Comparison of ENCODE assay signal across 8 cellular contexts in genomic region chr1:178774263-178774662, GRCh38. TPM values are rescaled to one million over a fixed set of nuclear protein-coding genes. Genes with fewer than 3 reads are reported as not detected.
DNase-seq lines count a peak whose midpoint lies in the region; ATAC-seq and TF ChIP-seq lines count a peak whose summit lies in the region.

No MANE protein-coding gene starts in this region.

- no peak overlapping the region for H3K56ac ChIP-seq in IMR-90 (ENCODE audit: extremely low read depth, insufficient read depth, low read length)

- H3K27ac Mint-ChIP-seq in T-cell: no peak overlapping the region

- H3K4me1 Mint-ChIP-seq in T-cell: no peaks in the 10 kb centered on the region

- no peaks in the 10 kb centered on the region for H3K27me3 ChIP-seq in IMR-90 (ENCODE audit: control insufficient read depth, insufficient read depth, low read length)
- peaks cover 4% of the 10 kb centered on the region for H3K27me3 ChIP-seq in RWPE2 (ENCODE audit: insufficient read depth, poor library complexity, severe bottlenecking)
- no peaks in the 10 kb centered on the region for H3K27me3 ChIP-seq in right atrium auricular region

- H3K9ac ChIP-seq in IMR-90 (ENCODE audit: low read depth, low read length): no peak overlapping the region

- dilution Hi-C loops in IMR-90 (cut with HindIII; ENCODE audit: low sequenced_read_pairs, unreplicated experiment): no loop called here

- no peak overlapping the region for H3K4me3 Mint-ChIP-seq in T-cell

- no peak overlapping the region for H2BK120ac ChIP-seq in IMR-90 (ENCODE audit: low read depth, low read length)

- TF ChIP-seq CTCF in IMR-90 (conservative IDR thresholded peaks at IDR 0.05; ENCODE audit: low read depth, low read length) (peak; percentile 38; the same call in 1 of the 2 replicates), RWPE2 (IDR thresholded peaks at IDR 0.05; ENCODE audit: poor library complexity, severe bottlenecking) (peak; percentile 71), right atrium auricular region (IDR thresholded peaks at IDR 0.05) (peak; percentile 25 to 61), mucosa of descending colon (IDR thresholded peaks at IDR 0.05) (no peak)

- H4K5ac ChIP-seq in IMR-90 (ENCODE audit: low read depth, low read length): no peak overlapping the region

- H4K91ac ChIP-seq in IMR-90 (ENCODE audit: insufficient read depth, low read depth, low read length): no peak overlapping the region

- H2AK9ac ChIP-seq in IMR-90 (replicated peaks; ENCODE audit: low read depth, low read length, poor library complexity): no peak overlapping the region

- in situ Hi-C loops in ACHN (cut with HindIII; ENCODE audit: low pct_ligation_motif_present, low pct_unique_long_range_greater_than_20kb, low sequenced_read_pairs) (loop anchor here (25.0 kb wide), 1 partner anchor 238 kb away; no protein-coding TSS in a partner anchor), IMR-90 (cut with MboI; ENCODE audit: low sequenced_read_pairs) (no loop called here)

- BruUV-seq in IMR-90 (replicated peaks; lab: Mats Ljungman, UMichigan): no TSS peak

- H3K36me3 ChIP-seq in IMR-90 (ENCODE audit: control insufficient read depth, insufficient read depth, low read length) (peaks cover 8% of the 10 kb centered on the region), RWPE2 (ENCODE audit: low read depth) (no peaks in the 10 kb centered on the region; the same call in 1 of the 2 replicates), right atrium auricular region (no peaks in the 10 kb centered on the region), mucosa of descending colon (ENCODE audit: low read depth) (no peaks in the 10 kb centered on the region)

- H3K14ac ChIP-seq in IMR-90 (replicated peaks; ENCODE audit: low read depth, low read length): no peak overlapping the region

- H3K27ac ChIP-seq in IMR-90 (ENCODE audit: insufficient read depth, low read length) (no peak overlapping the region), RWPE2 (ENCODE audit: poor library complexity, severe bottlenecking) (no peak overlapping the region), right atrium auricular region (no peak overlapping the region)

- ATAC-seq in IMR-90 (ENCODE audit: low read depth) (no peak), RWPE2 (ENCODE audit: low read depth) (no peak), HG02588 (IDR thresholded peaks at IDR 0.05; ENCODE audit: unreplicated experiment) (no peak), T-cell (replicated peaks in 1 of 4) (no peak), mucosa of descending colon (no peak)

- H3K4me2 ChIP-seq in IMR-90 (ENCODE audit: low read depth, low read length): no peak overlapping the region

- intact Hi-C loops in IMR-90 (cut with micrococcal nuclease) (loop anchor here (2.0 kb wide), 2 partner anchors 15 to 229 kb away; no protein-coding TSS in a partner anchor), mucosa of descending colon (cut with DNase I, micrococcal nuclease) (loop anchor here in 1 of 2 donors (10.0 kb wide), 1 partner anchor 231 kb away; no protein-coding TSS in a partner anchor)

- POLR2A ChIA-PET in IMR-90 (lab: Charles Lee; ENCODE audit: unreplicated experiment): no interaction called here
- POLR2A ChIA-PET in T-cell (lab: Charles Lee): no interaction called here

- H3K18ac ChIP-seq in IMR-90 (ENCODE audit: low read depth, low read length): no peak overlapping the region

- H3K4me1 ChIP-seq in IMR-90 (ENCODE audit: control insufficient read depth, insufficient read depth, low read length) (peaks cover 2% of the 10 kb centered on the region; the same call in 1 of the 2 replicates), RWPE2 (ENCODE audit: insufficient read depth, poor library complexity, severe bottlenecking) (no peaks in the 10 kb centered on the region), right atrium auricular region (peaks cover 0 to 3% of the 10 kb centered on the region in 2 donors), mucosa of descending colon (ENCODE audit: low read depth) (no peaks in the 10 kb centered on the region)

- H2BK5ac ChIP-seq in IMR-90 (ENCODE audit: low read depth, low read length, poor library complexity, severe bottlenecking): no peak overlapping the region

- no peaks in the 10 kb centered on the region for H3K9me3 Mint-ChIP-seq in T-cell

- H3K9me3 ChIP-seq in IMR-90 (ENCODE audit: control insufficient read depth, insufficient read depth, low read length): peaks cover 4% of the 10 kb centered on the region; the same call in 1 of the 2 replicates
- H3K9me3 ChIP-seq in RWPE2 (ENCODE audit: severe bottlenecking): no peaks in the 10 kb centered on the region
- no peaks in the 10 kb centered on the region for H3K9me3 ChIP-seq in right atrium auricular region
- H3K9me3 ChIP-seq in mucosa of descending colon: peaks cover 4% of the 10 kb centered on the region

- peaks cover 5 to 38% of the 10 kb centered on the region in 2 experiments; a peak in 3 of 4 replicates for H3K79me1 ChIP-seq in IMR-90 (ENCODE audit: low read depth in 1 of 2, low read length in 2 of 2)

- H4K20me1 ChIP-seq in IMR-90 (ENCODE audit: insufficient read depth, low read length): peaks cover 14% of the 10 kb centered on the region

- H2AFZ ChIP-seq in IMR-90 (replicated peaks; ENCODE audit: low read length, poor library complexity): no peak overlapping the region

- H3K23ac ChIP-seq in IMR-90 (ENCODE audit: low read depth, low read length): no peak overlapping the region

- DNase-seq in ACHN: peak; percentile 55
- DNase-seq in IMR-90: peak; percentile 28
- DNase-seq in RWPE2 (ENCODE audit: low spot score): no peak
- DNase-seq in right atrium auricular region (ENCODE audit: low spot score): no peak
- no peak for DNase-seq in stimulated activated CD4-positive, alpha-beta T cell treated with anti-CD3 and anti-CD28 coated beads, Interleukin-2, amount 100 ng/mL, for 24 hours
- no peak for DNase-seq in T-cell
- no peak for DNase-seq in mucosa of descending colon

- no peaks in the 10 kb centered on the region for H3K9me1 ChIP-seq in IMR-90 (ENCODE audit: insufficient read depth, low read length)

- H3K4me3 ChIP-seq in IMR-90 (ENCODE audit: insufficient read depth, low read depth, low read length): no peak overlapping the region
- H3K4me3 ChIP-seq in RWPE2 (ENCODE audit: severe bottlenecking): no peak overlapping the region
- H3K4me3 ChIP-seq in right atrium auricular region: no peak overlapping the region
- H3K4me3 ChIP-seq in mucosa of descending colon: no peak overlapping the region

- H3K27me3 Mint-ChIP-seq in T-cell: no peaks in the 10 kb centered on the region

- CTCF ChIA-PET in IMR-90 (lab: Yijun Ruan, JAX): interaction anchor here (0.5 to 1.6 kb wide), 3 partner anchors 10 to 226 kb away, joined by 3 to 7 read pairs (median 3); no protein-coding TSS in a partner anchor
- CTCF ChIA-PET in T-cell (lab: Charles Lee): interaction anchor here (0.6 kb wide), 2 partner anchors 85 to 552 kb away, joined by 3 read pairs; no protein-coding TSS in a partner anchor

- H2BK20ac ChIP-seq in IMR-90 (ENCODE audit: low read depth, low read length): no peak overlapping the region

- no peak overlapping the region for H3K4ac ChIP-seq in IMR-90 (ENCODE audit: low read depth, low read length)

- TF ChIP-seq RAD21 in IMR-90 (IDR thresholded peaks at IDR 0.05; ENCODE audit: low read length): peak; percentile 43

- no peak overlapping the region for H2BK15ac ChIP-seq in IMR-90 (ENCODE audit: low read depth, low read length)

- H4K8ac ChIP-seq in IMR-90 (ENCODE audit: low read depth in 2 of 2, low read length in 2 of 2): no peak overlapping the region

- peaks cover 12% of the 10 kb centered on the region for H3K36me3 Mint-ChIP-seq in T-cell

- TF ChIP-seq POLR2A in IMR-90 (IDR thresholded peaks at IDR 0.05; ENCODE audit: low read depth, low read length): no peak

- H2AK5ac ChIP-seq in IMR-90 (ENCODE audit: low read depth, low read length): no peak overlapping the region

TF ChIP-seq in IMR-90, 13 proteins besides CTCF, POLR2A, EP300 and RAD21:
- TF ChIP-seq RCOR1 (IDR thresholded peaks at IDR 0.05; ENCODE audit: insufficient replicate concordance, low read length) (no peak), NFE2L2 (IDR thresholded peaks at IDR 0.05; ENCODE audit: low read depth, low read length) (no peak), CHD1 (IDR thresholded peaks at IDR 0.05; ENCODE audit: low read depth, low read length) (no peak), FOS (IDR thresholded peaks at IDR 0.05; ENCODE audit: low read depth, low read length) (no peak), ELK1 (IDR thresholded peaks at IDR 0.05; ENCODE audit: borderline replicate concordance, low read depth, low read length) (no peak), SMC3 (IDR thresholded peaks at IDR 0.05; ENCODE audit: low read depth, low read length) (peak; percentile 31; the same call in 1 of the 2 replicates), BHLHE40 (IDR thresholded peaks at IDR 0.05; ENCODE audit: low read depth, low read length) (no peak), RFX5 (IDR thresholded peaks at IDR 0.05; ENCODE audit: low read depth, low read length) (no peak)

RNA-seq across cellular contexts. Expression of gene RALGPS2, which starts 49.2 kb away (rescaled TPM):
- total RNA-seq in IMR-90 (2012; rRNA removed) (97.8 and 148 TPM in 2 replicates), right atrium auricular region (10 to 100 TPM in 1 of 2 donors, 1 to 10 TPM in 1; 9.0 to 16.1 TPM), T-cell (10 to 100 TPM; 11.2 to 17.5 (median 12.4) TPM), mucosa of descending colon (10 to 100 TPM; 25.9 to 49.9 (median 36.4) TPM)
- polyA plus RNA-seq in IMR-90 (2012; rRNA removed): 9.7 and 13.8 TPM in 2 replicates
- 3.7 and 5.6 TPM in 2 replicates for polyA plus RNA-seq in IMR-90 (2012; cell fraction: cytosol; rRNA removed)
- 5.6 and 27.7 TPM in 2 replicates for polyA plus RNA-seq in IMR-90 (2012; cell fraction: nucleus; rRNA removed; ENCODE audit: low replicate concordance)

Comparison
In these comparisons a context has a peak if more than half of its experiments do, and no peak if none do; other contexts are left out.
1. DNase-seq: peak in ACHN (single experiment) and IMR-90 (single experiment); none in RWPE2 (single experiment), right atrium auricular region (single experiment), stimulated activated CD4-positive, alpha-beta T cell treated with anti-CD3 and anti-CD28 coated beads, Interleukin-2, amount 100 ng/mL, for 24 hours (0 of 2), T-cell (0 of 34) and mucosa of descending colon (0 of 3).